8 cellular contexts compared by ENCODE assay signal in genomic region chr1:155006601-155007101, GRCh38.
DNase-seq lines count a peak whose midpoint lies in the region; ATAC-seq lines count a peak whose summit lies in the region.

No MANE protein-coding gene starts in this region.

- H3K4me3 Mint-ChIP-seq in stimulated activated naive B cell treated with anti-CD40 and anti-IgM and Interleukin-4, amounts not matched to agents 10 μg/mL and 1 μg/mL and 100 μg/mL, for 72 hours, result peak overlapping the region; percentile 69 to 73

- H3K27me3 Mint-ChIP-seq in stimulated activated naive B cell treated with anti-CD40 and anti-IgM and Interleukin-4, amounts not matched to agents 10 μg/mL and 1 μg/mL and 100 μg/mL, for 72 hours, result no peaks in the 10 kb centered on the region

- peak overlapping the region; percentile 91 for H3K27ac Mint-ChIP-seq in stimulated activated naive B cell treated with anti-CD40 and anti-IgM and Interleukin-4, amounts not matched to agents 10 μg/mL and 1 μg/mL and 100 μg/mL, for 72 hours

- peak; percentile 54 to 61 for ATAC-seq in stimulated activated naive B cell treated with anti-CD40 and anti-IgM and Interleukin-4, amounts not matched to agents 10 μg/mL and 1 μg/mL and 100 μg/mL, for 72 hours (replicated peaks)

- DNase-seq in CD1c-positive myeloid dendritic cell (ENCODE audit: extremely low spot score), result peak; percentile 54
- peak; percentile 79 to 85 for DNase-seq in Kasumi-1 (lab: John Stamatoyannopoulos, UW)
- peak; percentile 59 to 68 for DNase-seq in activated CD4-positive, alpha-beta T cell treated with anti-CD3 and anti-CD28 coated beads, Interleukin-2, amount 50 U/mL, for 48 hours
- DNase-seq in globus pallidus (ENCODE audit: low spot score), result peak; percentile 69
- DNase-seq in stimulated activated naive B cell treated with anti-CD40 and anti-IgM and Interleukin-4, amounts not matched to agents 10 μg/mL and 1 μg/mL and 100 μg/mL, for 72 hours, result peak; percentile 50
- no peak for DNase-seq in COLO668 (lab: John Stamatoyannopoulos, UW; ENCODE audit: unreplicated experiment)
- no peak for DNase-seq in NCI-H187 (lab: John Stamatoyannopoulos, UW)
- DNase-seq in NCI-H128 (lab: John Stamatoyannopoulos, UW; ENCODE audit: unreplicated experiment), result no peak

- peaks cover 56 to 83% of the 10 kb centered on the region in 2 donors for H3K4me1 Mint-ChIP-seq in stimulated activated naive B cell treated with anti-CD40 and anti-IgM and Interleukin-4, amounts not matched to agents 10 μg/mL and 1 μg/mL and 100 μg/mL, for 72 hours

- no peaks in the 10 kb centered on the region for H3K9me3 Mint-ChIP-seq in stimulated activated naive B cell treated with anti-CD40 and anti-IgM and Interleukin-4, amounts not matched to agents 10 μg/mL and 1 μg/mL and 100 μg/mL, for 72 hours

- H3K36me3 Mint-ChIP-seq in stimulated activated naive B cell treated with anti-CD40 and anti-IgM and Interleukin-4, amounts not matched to agents 10 μg/mL and 1 μg/mL and 100 μg/mL, for 72 hours, result peaks cover 11 to 34% of the 10 kb centered on the region in 2 donors

Comparison
In these comparisons a context has a peak if more than half of its experiments do, and no peak if none do; other contexts are left out.
1. DNase-seq: peak in CD1c-positive myeloid dendritic cell (single experiment), Kasumi-1 (2 of 2), activated CD4-positive, alpha-beta T cell treated with anti-CD3 and anti-CD28 coated beads, Interleukin-2, amount 50 U/mL, for 48 hours (2 of 2), globus pallidus (single experiment) and stimulated activated naive B cell treated with anti-CD40 and anti-IgM and Interleukin-4, amounts not matched to agents 10 μg/mL and 1 μg/mL and 100 μg/mL, for 72 hours (single experiment); none in COLO668 (single experiment), NCI-H187 (0 of 2) and NCI-H128 (single experiment).